ENCODE assay signal across 10 cellular contexts in genomic region chr6:30767158-30767943, GRCh38. TPM values are rescaled to one million over a fixed set of nuclear protein-coding genes. Genes with fewer than 3 reads are reported as not detected.
A peak's percentile ranks its signal among the peaks of the same experiment; 100 is the strongest.
DNase-seq lines count a peak whose midpoint lies in the region; ATAC-seq and TF ChIP-seq lines count a peak whose summit lies in the region.
"Had no signal": no experiment of that assay in that cellular context is flagged by ENCODE, and none has a peak within 500 bp of the region (broad histone marks: within the 10 kb centered on the region; RNA-seq: fewer than 3 reads in every experiment).

No MANE protein-coding gene starts in this region.

- H3K4me1 ChIP-seq in hepatocyte (ENCODE audit: insufficient read depth) = peaks cover 42% of the 10 kb centered on the region
- H3K4me1 ChIP-seq in Karpas-422 (ENCODE audit: low read length) = no peaks in the 10 kb centered on the region

- no peak for TF ChIP-seq CTCF in hepatocyte (IDR thresholded peaks at IDR 0.05; ENCODE audit: poor library complexity)

- DNase-seq in hepatocyte (ENCODE audit: low spot score) (no peak), Karpas-422 (no peak), NCI-H526 treated with DMSO at 0.1 percent for 48 hours (lab: John Stamatoyannopoulos, UW) (no peak), T1000 (lab: John Stamatoyannopoulos, UW) (no peak)
- DNase-seq: NCI-H1105 treated with DMSO at 0.1 percent for 48 hours, SHP77 treated with DMSO at 0.1 percent for 48 hours had no signal

- H3K9me2 ChIP-seq in hepatocyte (replicated peaks; ENCODE audit: insufficient read depth) (no peaks in the 10 kb centered on the region), Karpas-422 (replicated peaks; ENCODE audit: insufficient read depth, low read length) (no peaks in the 10 kb centered on the region)

- H4K20me1 ChIP-seq in hepatocyte (ENCODE audit: insufficient read depth, poor library complexity, severe bottlenecking) (no peaks in the 10 kb centered on the region), Karpas-422 (ENCODE audit: insufficient read depth, low read depth, low read length) (no peaks in the 10 kb centered on the region)

- H3K9me3 ChIP-seq in hepatocyte (ENCODE audit: low read depth) (no peaks in the 10 kb centered on the region), Karpas-422 (ENCODE audit: low read length) (no peaks in the 10 kb centered on the region)

- H3K27ac ChIP-seq in hepatocyte (peak overlapping the region; percentile 99), Karpas-422 (ENCODE audit: low read length) (no peak overlapping the region)
- H3K27ac ChIP-seq: parathyroid adenoma had no signal

- H2AFZ ChIP-seq in hepatocyte (no peak overlapping the region), Karpas-422 (ENCODE audit: low read length) (no peak overlapping the region)
- H2AFZ ChIP-seq: parathyroid adenoma had no signal

- ATAC-seq in GM18870 (IDR thresholded peaks at IDR 0.05; ENCODE audit: unreplicated experiment) (peak; percentile 46), GM21515 (IDR thresholded peaks at IDR 0.05; ENCODE audit: unreplicated experiment) (peak; percentile 57), HG03571 (IDR thresholded peaks at IDR 0.05; ENCODE audit: unreplicated experiment) (peak; percentile 53)

- H3K4me2 ChIP-seq in hepatocyte (no peak overlapping the region), Karpas-422 (ENCODE audit: low read depth, low read length, poor library complexity, severe bottlenecking) (no peak overlapping the region)

- no peak overlapping the region for H3K9ac ChIP-seq in Karpas-422 (ENCODE audit: low read length)
- H3K9ac ChIP-seq: parathyroid adenoma had no signal

- no peaks in the 10 kb centered on the region for H3K36me3 ChIP-seq in hepatocyte (replicated peaks; ENCODE audit: insufficient read depth, low read depth)
- no peaks in the 10 kb centered on the region for H3K36me3 ChIP-seq in Karpas-422 (ENCODE audit: insufficient read depth, low read length)

- H3K27me3 ChIP-seq in hepatocyte (no peaks in the 10 kb centered on the region), Karpas-422 (ENCODE audit: low read length) (no peaks in the 10 kb centered on the region)

- H3K79me2 ChIP-seq in hepatocyte (no peaks in the 10 kb centered on the region), Karpas-422 (ENCODE audit: low read length) (no peaks in the 10 kb centered on the region)
- H3K79me2 ChIP-seq: parathyroid adenoma had no signal

- WGBS in hepatocyte (ENCODE audit: low lambda C conversion rate, missing lambda C conversion rate) = 73% methylated on average over 9 of the region's 9 CpGs

- H3K4me3 ChIP-seq in hepatocyte (no peak overlapping the region), Karpas-422 (ENCODE audit: low read length) (no peak overlapping the region)

RNA-seq across cellular contexts. Expression of gene IER3, which starts 23.0 kb away (rescaled TPM):
- total RNA-seq in hepatocyte = 173 and 193 TPM in 2 replicates
- 158 and 159 TPM in 2 replicates for polyA plus RNA-seq in hepatocyte
- 0.19 and 0.54 TPM in 2 replicates for total RNA-seq in Karpas-422 (2014; rRNA removed; shearing (Covaris generic); ENCODE audit: low replicate concordance)

RNA-seq across cellular contexts. Expression of gene FLOT1, which starts 24.9 kb away (rescaled TPM):
- 93.5 and 103 TPM in 2 replicates for total RNA-seq in hepatocyte
- polyA plus RNA-seq in hepatocyte = 144 and 148 TPM in 2 replicates
- 58.2 and 103 TPM in 2 replicates for total RNA-seq in Karpas-422 (2014; rRNA removed; shearing (Covaris generic); ENCODE audit: low replicate concordance)

RNA-seq across cellular contexts. Expression of gene TUBB, which starts 47.2 kb away (rescaled TPM):
- 460 and 470 TPM in 2 replicates for total RNA-seq in hepatocyte
- polyA plus RNA-seq in hepatocyte = 414 and 433 TPM in 2 replicates
- 403 and 427 TPM in 2 replicates for total RNA-seq in Karpas-422 (2014; rRNA removed; shearing (Covaris generic); ENCODE audit: low replicate concordance)

RNA-seq across cellular contexts. Expression of gene MDC1, which starts 50.3 kb away (rescaled TPM):
- 3.3 and 8.7 TPM in 2 replicates for total RNA-seq in hepatocyte
- polyA plus RNA-seq in hepatocyte = 9.8 and 9.9 TPM in 2 replicates
- 9.4 and 11.0 TPM in 2 replicates for total RNA-seq in Karpas-422 (2014; rRNA removed; shearing (Covaris generic); ENCODE audit: low replicate concordance)

Comparison
In these comparisons a context has a peak if more than half of its experiments do, and no peak if none do; other contexts are left out.
1. RNA of gene IER3, which starts 23.0 kb away (total RNA-seq): 173 to 193 TPM in hepatocyte; 0.19 to 0.54 TPM in Karpas-422; every median in the first group is over 100 times any median in the second.
2. Peak in every context shown above with its lines, with median percentiles within 50 percentile points of each other: ATAC-seq.